Comparison of ENCODE assay signal across 1 cellular context in the genomic region with DNA sequence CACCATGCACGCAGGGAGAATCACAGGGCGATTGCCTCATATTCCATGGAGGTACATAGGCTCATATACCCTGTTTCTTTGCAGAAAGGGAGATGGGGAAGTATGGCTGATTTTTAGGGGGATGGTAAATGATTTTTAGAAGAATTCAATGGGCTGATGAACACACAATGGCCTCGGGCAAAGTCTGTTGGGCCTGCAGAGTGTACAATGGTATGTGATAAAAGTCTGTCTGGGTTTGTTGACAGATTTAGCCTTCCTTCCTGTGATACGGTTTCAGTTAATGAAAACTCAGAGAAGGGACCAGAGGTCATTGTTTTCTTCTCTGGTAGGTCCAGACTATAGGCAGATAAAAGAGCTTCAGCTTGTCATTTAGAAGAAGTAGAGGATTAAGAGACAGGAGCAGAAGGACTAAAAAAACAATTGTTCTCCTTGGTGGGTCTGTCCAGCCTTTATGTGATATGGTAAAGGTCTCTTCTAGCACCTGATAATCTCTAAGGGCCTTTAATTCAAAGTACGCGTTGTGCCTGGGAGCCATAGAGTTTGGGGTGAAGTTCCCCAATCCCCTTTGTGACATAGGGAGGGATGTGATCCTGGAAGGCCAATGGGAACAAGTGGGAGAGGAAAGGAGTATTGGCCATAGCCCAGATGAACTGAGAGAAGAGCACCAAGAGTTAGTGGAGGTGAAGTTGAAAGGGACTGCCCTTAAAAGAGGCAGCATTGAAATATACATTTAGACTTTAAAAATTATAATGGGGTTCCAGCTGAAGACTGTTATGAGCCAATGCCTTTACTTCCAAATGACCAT.
TF ChIP-seq lines count a peak whose summit lies in the region.

No MANE protein-coding gene starts in this region.

TF ChIP-seq in HepG2, 621 proteins besides CTCF, POLR2A, EP300 and RAD21 (continued from another document and continues in another):
- no peak for TF ChIP-seq ZXDC (CRISPR knock-in tag; IDR thresholded peaks at IDR 0.05)
- TF ChIP-seq RARA (CRISPR knock-in tag; IDR thresholded peaks at IDR 0.05) = peak; percentile 85
- peak; percentile 72 for TF ChIP-seq FOSL2 (CRISPR knock-in tag; IDR thresholded peaks at IDR 0.05)
- TF ChIP-seq HNF4A (CRISPR knock-in tag; IDR thresholded peaks at IDR 0.05) = peak; percentile 96
- TF ChIP-seq ZNF296 (CRISPR knock-in tag; conservative IDR thresholded peaks at IDR 0.05) = no peak
- no peak for TF ChIP-seq NR1H2 (CRISPR knock-in tag; IDR thresholded peaks at IDR 0.05; ENCODE audit: borderline replicate concordance, low read depth)
- no peak for TF ChIP-seq NFYB (CRISPR knock-in tag; IDR thresholded peaks at IDR 0.05)
- TF ChIP-seq ZNF850 (CRISPR knock-in tag; conservative IDR thresholded peaks at IDR 0.05) = no peak
- no peak for TF ChIP-seq DDIT3 (CRISPR knock-in tag; IDR thresholded peaks at IDR 0.05)
- peak; percentile 82 for TF ChIP-seq BCL6 (CRISPR knock-in tag; IDR thresholded peaks at IDR 0.05)
- TF ChIP-seq, protein P1, sequence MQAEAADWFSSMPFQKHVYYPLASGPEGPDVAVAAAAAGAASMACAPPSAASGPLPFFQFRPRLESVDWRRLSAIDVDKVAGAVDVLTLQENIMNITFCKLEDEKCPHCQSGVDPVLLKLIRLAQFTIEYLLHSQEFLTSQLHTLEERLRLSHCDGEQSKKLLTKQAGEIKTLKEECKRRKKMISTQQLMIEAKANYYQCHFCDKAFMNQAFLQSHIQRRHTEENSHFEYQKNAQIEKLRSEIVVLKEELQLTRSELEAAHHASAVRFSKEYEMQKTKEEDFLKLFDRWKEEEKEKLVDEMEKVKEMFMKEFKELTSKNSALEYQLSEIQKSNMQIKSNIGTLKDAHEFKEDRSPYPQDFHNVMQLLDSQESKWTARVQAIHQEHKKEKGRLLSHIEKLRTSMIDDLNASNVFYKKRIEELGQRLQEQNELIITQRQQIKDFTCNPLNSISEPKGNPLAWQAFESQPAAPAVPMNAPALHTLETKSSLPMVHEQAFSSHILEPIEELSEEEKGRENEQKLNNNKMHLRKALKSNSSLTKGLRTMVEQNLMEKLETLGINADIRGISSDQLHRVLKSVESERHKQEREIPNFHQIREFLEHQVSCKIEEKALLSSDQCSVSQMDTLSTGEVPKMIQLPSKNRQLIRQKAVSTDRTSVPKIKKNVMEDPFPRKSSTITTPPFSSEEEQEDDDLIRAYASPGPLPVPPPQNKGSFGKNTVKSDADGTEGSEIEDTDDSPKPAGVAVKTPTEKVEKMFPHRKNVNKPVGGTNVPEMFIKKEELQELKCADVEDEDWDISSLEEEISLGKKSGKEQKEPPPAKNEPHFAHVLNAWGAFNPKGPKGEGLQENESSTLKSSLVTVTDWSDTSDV (CRISPR knock-in tag; IDR thresholded peaks at IDR 0.05) = no peak
- TF ChIP-seq ZNF430 (CRISPR knock-in tag; IDR thresholded peaks at IDR 0.05) = peak; percentile 73
- TF ChIP-seq ZNF839 (CRISPR knock-in tag; IDR thresholded peaks at IDR 0.05; ENCODE audit: borderline replicate concordance) = no peak
- TF ChIP-seq E2F2 (CRISPR knock-in tag; IDR thresholded peaks at IDR 0.05; ENCODE audit: borderline replicate concordance) = no peak
- no peak for TF ChIP-seq IRX3 (CRISPR knock-in tag; IDR thresholded peaks at IDR 0.05; ENCODE audit: borderline replicate concordance, low read depth)
- TF ChIP-seq CBX1 (IDR thresholded peaks at IDR 0.05; ENCODE audit: low read depth) = no peak
- TF ChIP-seq AGO1 (IDR thresholded peaks at IDR 0.05; ENCODE audit: low read depth, low read length, poor library complexity, severe bottlenecking) = no peak
- TF ChIP-seq, protein P2, sequence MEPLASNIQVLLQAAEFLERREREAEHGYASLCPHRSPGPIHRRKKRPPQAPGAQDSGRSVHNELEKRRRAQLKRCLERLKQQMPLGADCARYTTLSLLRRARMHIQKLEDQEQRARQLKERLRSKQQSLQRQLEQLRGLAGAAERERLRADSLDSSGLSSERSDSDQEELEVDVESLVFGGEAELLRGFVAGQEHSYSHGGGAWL (CRISPR knock-in tag; IDR thresholded peaks at IDR 0.05) = no peak
- no peak for TF ChIP-seq ZNF564 (CRISPR knock-in tag; IDR thresholded peaks at IDR 0.05)
- TF ChIP-seq KDM5B (CRISPR knock-in tag; IDR thresholded peaks at IDR 0.05; ENCODE audit: borderline replicate concordance) = no peak
- no peak for TF ChIP-seq CBX5 (CRISPR knock-in tag; IDR thresholded peaks at IDR 0.05; ENCODE audit: borderline replicate concordance)
- TF ChIP-seq ZNF777 (CRISPR knock-in tag; IDR thresholded peaks at IDR 0.05) = no peak
- no peak for TF ChIP-seq CENPT (CRISPR knock-in tag; IDR thresholded peaks at IDR 0.05; ENCODE audit: low read depth)
- TF ChIP-seq ZNF891 (CRISPR knock-in tag; IDR thresholded peaks at IDR 0.05) = no peak
- TF ChIP-seq, protein P3, sequence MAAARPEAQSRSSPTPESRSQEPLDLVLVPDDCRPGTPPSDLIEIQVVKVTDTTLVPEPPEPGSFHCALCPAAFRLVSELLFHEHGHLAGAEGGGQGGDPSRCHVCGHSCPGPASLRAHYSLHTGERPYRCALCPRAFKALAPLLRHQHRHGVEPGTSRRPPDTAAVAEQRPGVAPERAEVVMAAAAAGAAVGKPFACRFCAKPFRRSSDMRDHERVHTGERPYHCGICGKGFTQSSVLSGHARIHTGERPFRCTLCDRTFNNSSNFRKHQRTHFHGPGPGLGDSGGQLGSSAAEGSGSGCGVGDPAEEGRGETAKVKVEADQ (CRISPR knock-in tag; IDR thresholded peaks at IDR 0.05; ENCODE audit: borderline replicate concordance) = no peak; the same call in 1 of the 2 replicates
- no peak for TF ChIP-seq CAMTA2 (CRISPR knock-in tag; IDR thresholded peaks at IDR 0.05; ENCODE audit: borderline replicate concordance)
- no peak for TF ChIP-seq TP53 (CRISPR knock-in tag; conservative IDR thresholded peaks at IDR 0.05)
- no peak; the same call in 1 of the 2 replicates for TF ChIP-seq ZNF441 (CRISPR knock-in tag; IDR thresholded peaks at IDR 0.05; ENCODE audit: borderline replicate concordance)
- TF ChIP-seq, protein P4, sequence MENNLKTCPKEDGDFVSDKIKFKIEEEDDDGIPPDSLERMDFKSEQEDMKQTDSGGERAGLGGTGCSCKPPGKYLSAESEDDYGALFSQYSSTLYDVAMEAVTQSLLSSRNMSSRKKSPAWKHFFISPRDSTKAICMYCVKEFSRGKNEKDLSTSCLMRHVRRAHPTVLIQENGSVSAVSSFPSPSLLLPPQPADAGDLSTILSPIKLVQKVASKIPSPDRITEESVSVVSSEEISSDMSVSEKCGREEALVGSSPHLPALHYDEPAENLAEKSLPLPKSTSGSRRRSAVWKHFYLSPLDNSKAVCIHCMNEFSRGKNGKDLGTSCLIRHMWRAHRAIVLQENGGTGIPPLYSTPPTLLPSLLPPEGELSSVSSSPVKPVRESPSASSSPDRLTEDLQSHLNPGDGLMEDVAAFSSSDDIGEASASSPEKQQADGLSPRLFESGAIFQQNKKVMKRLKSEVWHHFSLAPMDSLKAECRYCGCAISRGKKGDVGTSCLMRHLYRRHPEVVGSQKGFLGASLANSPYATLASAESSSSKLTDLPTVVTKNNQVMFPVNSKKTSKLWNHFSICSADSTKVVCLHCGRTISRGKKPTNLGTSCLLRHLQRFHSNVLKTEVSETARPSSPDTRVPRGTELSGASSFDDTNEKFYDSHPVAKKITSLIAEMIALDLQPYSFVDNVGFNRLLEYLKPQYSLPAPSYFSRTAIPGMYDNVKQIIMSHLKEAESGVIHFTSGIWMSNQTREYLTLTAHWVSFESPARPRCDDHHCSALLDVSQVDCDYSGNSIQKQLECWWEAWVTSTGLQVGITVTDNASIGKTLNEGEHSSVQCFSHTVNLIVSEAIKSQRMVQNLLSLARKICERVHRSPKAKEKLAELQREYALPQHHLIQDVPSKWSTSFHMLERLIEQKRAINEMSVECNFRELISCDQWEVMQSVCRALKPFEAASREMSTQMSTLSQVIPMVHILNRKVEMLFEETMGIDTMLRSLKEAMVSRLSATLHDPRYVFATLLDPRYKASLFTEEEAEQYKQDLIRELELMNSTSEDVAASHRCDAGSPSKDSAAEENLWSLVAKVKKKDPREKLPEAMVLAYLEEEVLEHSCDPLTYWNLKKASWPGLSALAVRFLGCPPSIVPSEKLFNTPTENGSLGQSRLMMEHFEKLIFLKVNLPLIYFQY (CRISPR knock-in tag; IDR thresholded peaks at IDR 0.05; ENCODE audit: borderline replicate concordance) = peak; percentile 89; the same call in 1 of the 2 replicates
- TF ChIP-seq ZNF660 (CRISPR knock-in tag; IDR thresholded peaks at IDR 0.05; ENCODE audit: borderline replicate concordance, low read depth) = no peak
- no peak for TF ChIP-seq ZNF790 (CRISPR knock-in tag; IDR thresholded peaks at IDR 0.05; ENCODE audit: borderline replicate concordance)
- no peak for TF ChIP-seq HOXA9 (CRISPR knock-in tag; IDR thresholded peaks at IDR 0.05; ENCODE audit: borderline replicate concordance)
- TF ChIP-seq SOX13 (IDR thresholded peaks at IDR 0.05) = peak; percentile 99
- TF ChIP-seq SOX13 (CRISPR knock-in tag; conservative IDR thresholded peaks at IDR 0.05 in 1 of 2, IDR thresholded peaks at IDR 0.05 in 1 of 2) = peak in 1 of 2 experiments; percentile 99; a peak in 3 of 4 replicates
- no peak for TF ChIP-seq ATF6 (CRISPR knock-in tag; conservative IDR thresholded peaks at IDR 0.05)
- TF ChIP-seq TMF1 (CRISPR knock-in tag; IDR thresholded peaks at IDR 0.05; ENCODE audit: low read depth) = no peak
- TF ChIP-seq LCORL (IDR thresholded peaks at IDR 0.05) = peak; percentile 56
- no peak; the same call in 1 of the 2 replicates for TF ChIP-seq LCORL (CRISPR knock-in tag; IDR thresholded peaks at IDR 0.05)
- TF ChIP-seq, protein P5, sequence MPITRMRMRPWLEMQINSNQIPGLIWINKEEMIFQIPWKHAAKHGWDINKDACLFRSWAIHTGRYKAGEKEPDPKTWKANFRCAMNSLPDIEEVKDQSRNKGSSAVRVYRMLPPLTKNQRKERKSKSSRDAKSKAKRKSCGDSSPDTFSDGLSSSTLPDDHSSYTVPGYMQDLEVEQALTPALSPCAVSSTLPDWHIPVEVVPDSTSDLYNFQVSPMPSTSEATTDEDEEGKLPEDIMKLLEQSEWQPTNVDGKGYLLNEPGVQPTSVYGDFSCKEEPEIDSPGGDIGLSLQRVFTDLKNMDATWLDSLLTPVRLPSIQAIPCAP (CRISPR knock-in tag; IDR thresholded peaks at IDR 0.05; ENCODE audit: low read depth) = no peak; the same call in 1 of the 2 replicates
- TF ChIP-seq ZNF772 (CRISPR knock-in tag; IDR thresholded peaks at IDR 0.05) = no peak
- peak; percentile 80 for TF ChIP-seq ZNF629 (CRISPR knock-in tag; conservative IDR thresholded peaks at IDR 0.05)
- TF ChIP-seq ZNF335 (CRISPR knock-in tag; IDR thresholded peaks at IDR 0.05) = no peak
- TF ChIP-seq POLR2AphosphoS5 (IDR thresholded peaks at IDR 0.05; ENCODE audit: low read depth, low read length) = no peak; the same call in 1 of the 2 replicates
- TF ChIP-seq SMAD3 (CRISPR knock-in tag; IDR thresholded peaks at IDR 0.05) = no peak; the same call in 1 of the 2 replicates
